ENCODE assay signal across 8 cellular contexts in the genomic region with DNA sequence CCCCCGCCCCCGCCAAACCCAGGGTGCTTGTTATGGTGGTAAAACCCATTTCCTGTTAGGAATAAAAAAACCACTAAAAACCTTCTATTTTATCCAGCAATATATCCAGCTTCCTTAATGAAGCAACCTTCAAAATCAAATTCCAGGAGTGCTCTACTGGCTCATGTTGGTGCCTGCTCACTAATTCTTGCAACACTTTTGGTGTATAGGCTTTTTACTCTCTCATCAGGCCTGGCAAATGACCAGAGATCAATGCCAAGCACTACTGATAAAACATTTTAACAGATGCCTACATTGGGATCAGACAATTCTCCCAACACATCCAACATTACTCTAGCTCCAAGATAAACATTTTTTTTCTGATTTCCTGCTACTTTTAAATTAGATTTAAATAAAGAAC.
"Had no signal": no experiment of that assay in that cellular context is flagged by ENCODE, and none has a peak within 500 bp of the region (broad histone marks: within the 10 kb centered on the region; RNA-seq: fewer than 3 reads in every experiment).

No MANE protein-coding gene starts in this region.

- H3K4me3 Mint-ChIP-seq: HFFc6, IgD-negative memory B cell had no signal

- H3K27ac Mint-ChIP-seq: HFFc6, IgD-negative memory B cell had no signal

- H2AFZ ChIP-seq: GM23248 had no signal

- H3K9me3 ChIP-seq: HAP-1 had no signal

- H3K9ac ChIP-seq: GM23248 had no signal

- H3K4me3 ChIP-seq: GM23248, HAP-1 had no signal

- FAIRE-seq: HepG2 had no signal

- H3K4me1 Mint-ChIP-seq: IgD-negative memory B cell had no signal

- H3K36me3 Mint-ChIP-seq: IgD-negative memory B cell had no signal

- H3K27me3 Mint-ChIP-seq: IgD-negative memory B cell had no signal

- DNase-seq: GM23248, GOT3, H7, HFFc6 had no signal

- H3K36me3 ChIP-seq: HAP-1 had no signal

- H3K27ac ChIP-seq: GM23248, HL-60 had no signal
